16 cellular contexts compared by ENCODE assay signal in the genomic region with DNA sequence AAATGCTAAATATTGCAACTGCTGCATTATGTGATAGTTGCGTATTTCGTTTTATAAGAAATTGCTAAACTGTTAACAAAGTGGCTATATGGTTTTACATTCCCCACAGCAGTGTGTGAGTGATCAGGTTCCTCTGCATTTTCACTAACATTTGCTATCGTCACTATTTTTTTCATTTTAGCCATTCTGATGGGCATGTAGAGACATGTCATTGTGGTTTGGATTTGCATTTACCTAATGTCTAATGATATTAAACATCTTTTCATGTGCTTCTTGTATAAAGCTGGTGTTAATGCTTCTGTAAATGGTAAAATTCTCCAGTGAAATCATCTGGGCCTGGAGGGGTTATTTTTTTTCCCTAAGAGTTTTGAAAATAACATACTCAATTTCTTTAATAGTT.
"Had no signal": no experiment of that assay in that cellular context is flagged by ENCODE, and none has a peak within 500 bp of the region (broad histone marks: within the 10 kb centered on the region; RNA-seq: fewer than 3 reads in every experiment).

No MANE protein-coding gene starts in this region.

- H3K4me1 Mint-ChIP-seq: immature natural killer cell had no signal

- H3K4me3 ChIP-seq: colonic mucosa, lower lobe of right lung, thyroid gland, uterus had no signal

- FAIRE-seq: astrocyte, small intestine had no signal

- H2AFZ ChIP-seq: parathyroid adenoma had no signal

- DNase-seq: activated CD4-positive, alpha-beta T cell treated with anti-CD3 and anti-CD28 coated beads for 4 hours; activated CD8-positive, alpha-beta memory T cell treated with anti-CD3 and anti-CD28 coated beads, Interleukin-2, amount 50 U/mL, for 4 hours; activated CD8-positive, alpha-beta T cell treated with anti-CD3 and anti-CD28 coated beads for 36 hours; activated naive CD4-positive, alpha-beta T cell treated with Interleukin-2 at 50 U/mL for 16 hours; colonic mucosa; hippocampal formation; immature natural killer cell; left cardiac atrium; lower lobe of right lung; midbrain; small intestine; T1000; thyroid gland; uterus had no signal

- H3K27ac Mint-ChIP-seq: activated CD8-positive, alpha-beta T cell treated with anti-CD3 and anti-CD28 coated beads for 36 hours had no signal

- H3K4me1 ChIP-seq: colonic mucosa, lower lobe of right lung, parathyroid adenoma, thyroid gland, uterus had no signal

- H3K9me3 ChIP-seq: colonic mucosa, lower lobe of right lung, thyroid gland, uterus had no signal

- H3K9ac ChIP-seq: parathyroid adenoma had no signal

- ATAC-seq: activated CD8-positive, alpha-beta T cell treated with anti-CD3 and anti-CD28 coated beads for 36 hours; left cardiac atrium; lower lobe of right lung had no signal

- H3K36me3 ChIP-seq: colonic mucosa, uterus had no signal

- H3K4me3 Mint-ChIP-seq: activated CD8-positive, alpha-beta T cell treated with anti-CD3 and anti-CD28 coated beads for 36 hours; immature natural killer cell had no signal

- H3K27me3 ChIP-seq: colonic mucosa, thyroid gland, uterus had no signal

- H3K27me3 Mint-ChIP-seq: activated CD8-positive, alpha-beta T cell treated with anti-CD3 and anti-CD28 coated beads for 36 hours had no signal

- H3K27ac ChIP-seq: colonic mucosa, lower lobe of right lung, parathyroid adenoma, thyroid gland, uterus had no signal
